ENCODE assay signal across 26 cellular contexts in genomic region chr21:42287193-42288083, GRCh38. TPM values are rescaled to one million over a fixed set of nuclear protein-coding genes. Genes with fewer than 3 reads are reported as not detected.
"Had no signal": no experiment of that assay in that cellular context is flagged by ENCODE, and none has a peak within 500 bp of the region (broad histone marks: within the 10 kb centered on the region; RNA-seq: fewer than 3 reads in every experiment).

No MANE protein-coding gene starts in this region.

- H3K27ac Mint-ChIP-seq: activated T-helper 1 cell treated with anti-CD3 and anti-CD28 coated beads, Interleukin-12 subunit alpha, Interleukin-12 subunit beta, Interleukin-2, Interleukin-4 antibody, amounts not matched to agents 30 ng/mL and 10 ng/mL and 1 ng/mL, durations not matched to agents 14 hours and 24 hours and 36 hours; memory B cell; nephron had no signal

- H3K4me3 ChIP-seq: coronary artery, heart right ventricle, ovary, psoas muscle, tibial artery had no signal

- H3K36me3 ChIP-seq: ovary had no signal

- H3K27me3 ChIP-seq: heart right ventricle, neutrophil, ovary had no signal

- H3K9me3 Mint-ChIP-seq: activated naive CD4-positive, alpha-beta T cell treated with anti-CD3 and anti-CD28 coated beads, Interleukin-2, amount 50 U/mL, for 72 hours; activated T-helper 1 cell treated with anti-CD3 and anti-CD28 coated beads, Interleukin-12 subunit alpha, Interleukin-12 subunit beta, Interleukin-2, Interleukin-4 antibody, amounts not matched to agents 30 ng/mL and 10 ng/mL and 1 ng/mL, durations not matched to agents 14 hours and 24 hours and 36 hours; memory B cell; nephron; stimulated activated naive CD8-positive, alpha-beta T cell treated with anti-CD3 and anti-CD28 coated beads, Interleukin-15, amount 100 ng/mL, for 72 hours; T-cell had no signal

- H3K27me3 Mint-ChIP-seq: memory B cell; stimulated activated naive CD8-positive, alpha-beta T cell treated with anti-CD3 and anti-CD28 coated beads, Interleukin-15, amount 100 ng/mL, for 72 hours; T-cell had no signal

- H3K27ac ChIP-seq: coronary artery, heart right ventricle, neutrophil, ovary, psoas muscle, tibial artery had no signal

- H3K4me1 ChIP-seq: heart right ventricle, psoas muscle, tibial artery had no signal

- H3K9me3 ChIP-seq: heart right ventricle, neutrophil, ovary, psoas muscle, tibial artery had no signal

- H3K4me3 Mint-ChIP-seq: activated T-helper 1 cell treated with anti-CD3 and anti-CD28 coated beads, Interleukin-12 subunit alpha, Interleukin-12 subunit beta, Interleukin-2, Interleukin-4 antibody, amounts not matched to agents 30 ng/mL and 10 ng/mL and 1 ng/mL, durations not matched to agents 14 hours and 24 hours and 36 hours; nephron; stimulated activated naive CD8-positive, alpha-beta T cell treated with anti-CD3 and anti-CD28 coated beads, Interleukin-15, amount 100 ng/mL, for 72 hours; T-cell had no signal

- H3K4me1 Mint-ChIP-seq: nephron, T-cell had no signal

- DNase-seq: activated CD4-positive, alpha-beta T cell treated with anti-CD3 and anti-CD28 coated beads for 4 hours; activated CD4-positive, alpha-beta T cell treated with anti-CD3 and anti-CD28 coated beads, Interleukin-2, amount 50 U/mL, for 48 hours; activated CD4-positive, CD25-positive, alpha-beta regulatory T cell; activated gamma-delta T cell; activated T-cell treated with anti-CD3 and anti-CD28 coated beads for 4 hours; heart right ventricle; islet precursor cell; left cardiac atrium; ovary; psoas muscle; stimulated activated CD4-positive, alpha-beta T cell treated with anti-CD3 and anti-CD28 coated beads, Interleukin-4, amount 100 ng/mL, for 24 hours; stimulated activated naive CD8-positive, alpha-beta T cell treated with anti-CD3 and anti-CD28 coated beads, Interleukin-15, amount 100 ng/mL, for 72 hours; T-cell; T-helper 9 cell; tibial artery had no signal

- ATAC-seq: activated naive CD4-positive, alpha-beta T cell treated with anti-CD3 and anti-CD28 coated beads, Interleukin-2, amount 50 U/mL, for 72 hours; heart right ventricle; left cardiac atrium; right cardiac atrium; stimulated activated naive CD8-positive, alpha-beta T cell treated with anti-CD3 and anti-CD28 coated beads, Interleukin-15, amount 100 ng/mL, for 72 hours; T-cell had no signal

- FAIRE-seq: astrocyte, bronchial epithelial cell had no signal

RNA-seq across cellular contexts. Expression of gene TFF3, which starts 27.8 kb away (rescaled TPM):
- total RNA-seq: activated naive CD4-positive, alpha-beta T cell treated with anti-CD3 and anti-CD28 coated beads, Interleukin-2, amount 50 U/mL, for 72 hours; activated T-helper 1 cell treated with anti-CD3 and anti-CD28 coated beads, Interleukin-12 subunit alpha, Interleukin-12 subunit beta, Interleukin-2, Interleukin-4 antibody, amounts not matched to agents 30 ng/mL and 10 ng/mL and 1 ng/mL, durations not matched to agents 14 hours and 24 hours and 36 hours; astrocyte; fibroblast of lung; mononuclear cell had no signal
- polyA plus RNA-seq: fibroblast of lung had no signal
